In the genomic region with DNA sequence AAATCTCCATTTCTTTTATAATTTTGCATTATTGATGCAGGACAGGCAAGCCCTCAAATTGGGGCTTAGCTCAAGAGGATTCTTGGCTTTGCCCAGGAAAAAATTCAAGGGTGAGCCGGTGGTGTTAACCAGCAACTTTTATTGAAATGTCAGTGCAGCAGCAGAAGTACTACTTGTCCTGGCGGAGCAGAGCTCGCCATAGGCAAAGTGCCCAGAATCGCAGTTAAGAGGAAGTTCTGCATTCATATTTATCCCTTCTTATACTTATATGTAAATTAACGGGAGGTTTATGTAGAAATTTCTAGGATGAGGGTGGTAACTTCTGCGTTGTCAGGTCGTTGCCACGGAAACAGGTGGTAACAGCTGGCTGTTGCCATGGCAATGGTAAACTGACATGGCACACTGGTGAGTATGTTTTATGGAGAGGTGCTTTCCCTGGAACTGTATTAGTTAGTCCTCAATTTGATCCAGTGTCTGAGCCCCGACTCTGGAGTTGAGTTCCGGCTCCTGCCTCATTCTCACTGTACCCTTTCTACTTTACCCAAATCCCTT, we compare ENCODE assay signal across 1 cellular context.
A peak's percentile ranks its signal among the peaks of the same experiment; 100 is the strongest.
TF ChIP-seq lines count a peak whose summit lies in the region.

No MANE protein-coding gene starts in this region.

TF ChIP-seq in HepG2, 621 proteins besides CTCF, POLR2A, EP300 and RAD21 (continued from another document):
- TF ChIP-seq, protein P1, sequence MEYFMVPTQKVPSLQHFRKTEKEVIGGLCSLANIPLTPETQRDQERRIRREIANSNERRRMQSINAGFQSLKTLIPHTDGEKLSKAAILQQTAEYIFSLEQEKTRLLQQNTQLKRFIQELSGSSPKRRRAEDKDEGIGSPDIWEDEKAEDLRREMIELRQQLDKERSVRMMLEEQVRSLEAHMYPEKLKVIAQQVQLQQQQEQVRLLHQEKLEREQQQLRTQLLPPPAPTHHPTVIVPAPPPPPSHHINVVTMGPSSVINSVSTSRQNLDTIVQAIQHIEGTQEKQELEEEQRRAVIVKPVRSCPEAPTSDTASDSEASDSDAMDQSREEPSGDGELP (IDR thresholded peaks at IDR 0.05; ENCODE audit: borderline replicate concordance, low read depth), result peak; percentile 78; the same call in 1 of the 2 replicates
- TF ChIP-seq RFX1 (IDR thresholded peaks at IDR 0.05), result peak; percentile 61
- TF ChIP-seq GFI1 (CRISPR knock-in tag; IDR thresholded peaks at IDR 0.05; ENCODE audit: borderline replicate concordance), result no peak
